ENCODE assay signal across 9 cellular contexts in genomic region chr12:111775205-111776193, GRCh38. TPM values are rescaled to one million over a fixed set of nuclear protein-coding genes. Genes with fewer than 3 reads are reported as not detected.
A peak's percentile ranks its signal among the peaks of the same experiment; 100 is the strongest.
DNase-seq lines count a peak whose midpoint lies in the region; ATAC-seq, FAIRE-seq and TF ChIP-seq lines count a peak whose summit lies in the region.
"Had no signal": no experiment of that assay in that cellular context is flagged by ENCODE, and none has a peak within 500 bp of the region (broad histone marks: within the 10 kb centered on the region; RNA-seq: fewer than 3 reads in every experiment).

No MANE protein-coding gene starts in this region.

- CTCF ChIA-PET in activated CD4-positive, alpha-beta T cell treated with anti-CD3 and anti-CD28 coated beads, Interleukin-2, amount 10 ng/mL, durations not matched to agents 7 days and 5 days (lab: Charles Lee) = interaction anchor here (0.7 kb wide), 1 partner anchor 40 kb away, joined by 4 read pairs; no protein-coding TSS in a partner anchor
- CTCF ChIA-PET in HEK293T (lab: Yijun Ruan, JAX) = interaction anchor here (1.0 to 1.4 kb wide), 2 partner anchors 9 to 37 kb away, joined by 3 read pairs; partner anchors contain the start of gene ALDH2

- intact Hi-C loops in activated CD4-positive, alpha-beta T cell treated with anti-CD3 and anti-CD28 coated beads, Interleukin-2, amount 10 ng/mL, durations not matched to agents 24 days and 14 days (cut with micrococcal nuclease) = no loop called here

- DNase-seq in activated CD4-positive, alpha-beta T cell treated with anti-CD3 and anti-CD28 coated beads, Interleukin-2, amount 10 ng/mL, durations not matched to agents 24 days and 14 days = no peak
- no peak for DNase-seq in activated CD4-positive, alpha-beta T cell treated with anti-CD3 and anti-CD28 coated beads, Interleukin-2, amount 10 ng/mL, durations not matched to agents 7 days and 5 days
- DNase-seq in HTR-8/SVneo (ENCODE audit: insufficient read length, low spot score) (peak; percentile 44), UCSD-AML1 (lab: John Stamatoyannopoulos, UW; ENCODE audit: unreplicated experiment) (peak; percentile 84), germinal center (ENCODE audit: low spot score) (peak; percentile 84), pons (ENCODE audit: low spot score) (peak; percentile 90), HEK293T (ENCODE audit: extremely low spot score) (no peak)

- H3K4me3 Mint-ChIP-seq in activated CD4-positive, alpha-beta T cell treated with anti-CD3 and anti-CD28 coated beads, Interleukin-2, amount 10 ng/mL, durations not matched to agents 24 days and 14 days = peak overlapping the region; percentile 5
- no peak overlapping the region for H3K4me3 Mint-ChIP-seq in activated CD4-positive, alpha-beta T cell treated with anti-CD3 and anti-CD28 coated beads, Interleukin-2, amount 10 ng/mL, durations not matched to agents 7 days and 5 days

- peaks cover 2% of the 10 kb centered on the region for H3K4me1 Mint-ChIP-seq in activated CD4-positive, alpha-beta T cell treated with anti-CD3 and anti-CD28 coated beads, Interleukin-2, amount 10 ng/mL, durations not matched to agents 24 days and 14 days
- peaks cover 6% of the 10 kb centered on the region for H3K4me1 Mint-ChIP-seq in activated CD4-positive, alpha-beta T cell treated with anti-CD3 and anti-CD28 coated beads, Interleukin-2, amount 10 ng/mL, durations not matched to agents 7 days and 5 days

- H3K27ac Mint-ChIP-seq in activated CD4-positive, alpha-beta T cell treated with anti-CD3 and anti-CD28 coated beads, Interleukin-2, amount 10 ng/mL, durations not matched to agents 24 days and 14 days = no peak overlapping the region
- H3K27ac Mint-ChIP-seq in activated CD4-positive, alpha-beta T cell treated with anti-CD3 and anti-CD28 coated beads, Interleukin-2, amount 10 ng/mL, durations not matched to agents 7 days and 5 days = no peak overlapping the region

- no peak for FAIRE-seq in HTR-8/SVneo (lab: Jason Lieb, UNC)
- FAIRE-seq: colon had no signal

- H3K36me3 Mint-ChIP-seq in activated CD4-positive, alpha-beta T cell treated with anti-CD3 and anti-CD28 coated beads, Interleukin-2, amount 10 ng/mL, durations not matched to agents 24 days and 14 days (ENCODE audit: low read depth) = no peaks in the 10 kb centered on the region
- no peaks in the 10 kb centered on the region for H3K36me3 Mint-ChIP-seq in activated CD4-positive, alpha-beta T cell treated with anti-CD3 and anti-CD28 coated beads, Interleukin-2, amount 10 ng/mL, durations not matched to agents 7 days and 5 days (ENCODE audit: low read depth)

- peaks cover 8% of the 10 kb centered on the region for H3K27me3 Mint-ChIP-seq in activated CD4-positive, alpha-beta T cell treated with anti-CD3 and anti-CD28 coated beads, Interleukin-2, amount 10 ng/mL, durations not matched to agents 24 days and 14 days
- peaks cover 2% of the 10 kb centered on the region for H3K27me3 Mint-ChIP-seq in activated CD4-positive, alpha-beta T cell treated with anti-CD3 and anti-CD28 coated beads, Interleukin-2, amount 10 ng/mL, durations not matched to agents 7 days and 5 days

- POLR2A ChIA-PET in activated CD4-positive, alpha-beta T cell treated with anti-CD3 and anti-CD28 coated beads, Interleukin-2, amount 10 ng/mL, durations not matched to agents 7 days and 5 days (lab: Charles Lee) = no interaction called here
- POLR2A ChIA-PET in HEK293T (lab: Yijun Ruan, JAX) = interaction anchor here (1.0 to 1.5 kb wide), 2 partner anchors 9 to 11 kb away, joined by 4 to 10 read pairs; partner anchors contain the start of gene ALDH2

- H3K9me3 Mint-ChIP-seq in activated CD4-positive, alpha-beta T cell treated with anti-CD3 and anti-CD28 coated beads, Interleukin-2, amount 10 ng/mL, durations not matched to agents 24 days and 14 days = no peaks in the 10 kb centered on the region
- H3K9me3 Mint-ChIP-seq in activated CD4-positive, alpha-beta T cell treated with anti-CD3 and anti-CD28 coated beads, Interleukin-2, amount 10 ng/mL, durations not matched to agents 7 days and 5 days = no peaks in the 10 kb centered on the region

- no peak for ATAC-seq in GM21737 (IDR thresholded peaks at IDR 0.05; ENCODE audit: unreplicated experiment)

TF ChIP-seq in HEK293T, 16 proteins besides CTCF, POLR2A, EP300 and RAD21:
- no peak for TF ChIP-seq L3MBTL2 (conservative IDR thresholded peaks at IDR 0.05)
- no peak for TF ChIP-seq ARNT (IDR thresholded peaks at IDR 0.05)
- TF ChIP-seq BHLHE40 (IDR thresholded peaks at IDR 0.05; ENCODE audit: borderline replicate concordance) = no peak
- no peak for TF ChIP-seq SP1 (IDR thresholded peaks at IDR 0.05)
- TF ChIP-seq FOXA1 (IDR thresholded peaks at IDR 0.05) = no peak
- no peak for TF ChIP-seq SUZ12 (IDR thresholded peaks at IDR 0.05)
- no peak for TF ChIP-seq ELF4 (IDR thresholded peaks at IDR 0.05)
- no peak for TF ChIP-seq ZNF384 (IDR thresholded peaks at IDR 0.05)
- TF ChIP-seq FOXK2 (IDR thresholded peaks at IDR 0.05) = no peak
- TF ChIP-seq TARDBP (IDR thresholded peaks at IDR 0.05) = no peak
- no peak for TF ChIP-seq NFRKB (IDR thresholded peaks at IDR 0.05)
- TF ChIP-seq PKNOX1 (IDR thresholded peaks at IDR 0.05) = no peak
- no peak for TF ChIP-seq LEF1 (IDR thresholded peaks at IDR 0.05; ENCODE audit: borderline replicate concordance)
- no peak for TF ChIP-seq CTBP1 (IDR thresholded peaks at IDR 0.05; ENCODE audit: borderline replicate concordance)
- no peak for TF ChIP-seq FOXM1 (IDR thresholded peaks at IDR 0.05; ENCODE audit: borderline replicate concordance)
- TF ChIP-seq HDGF (IDR thresholded peaks at IDR 0.05; ENCODE audit: borderline replicate concordance) = no peak

RNA-seq across cellular contexts. Expression of gene ALDH2, which starts 8.8 kb away (rescaled TPM):
- 0.09 and 0.21 TPM in 2 replicates for total RNA-seq in activated CD4-positive, alpha-beta T cell treated with anti-CD3 and anti-CD28 coated beads, Interleukin-2, amount 10 ng/mL, durations not matched to agents 24 days and 14 days
- total RNA-seq in activated CD4-positive, alpha-beta T cell treated with anti-CD3 and anti-CD28 coated beads, Interleukin-2, amount 10 ng/mL, durations not matched to agents 7 days and 5 days = under 1 TPM; 0.27 to 0.35 TPM

Comparison
In these comparisons a context has a peak if more than half of its experiments do, and no peak if none do; other contexts are left out.
1. DNase-seq: peak in HTR-8/SVneo (single experiment), UCSD-AML1 (single experiment), germinal center (single experiment) and pons (single experiment); none in activated CD4-positive, alpha-beta T cell treated with anti-CD3 and anti-CD28 coated beads, Interleukin-2, amount 10 ng/mL, durations not matched to agents 24 days and 14 days (single experiment), activated CD4-positive, alpha-beta T cell treated with anti-CD3 and anti-CD28 coated beads, Interleukin-2, amount 10 ng/mL, durations not matched to agents 7 days and 5 days (single experiment) and HEK293T (single experiment).